In genomic region chr1:41135196-41135947, GRCh38 we compare ENCODE assay signal across 22 cellular contexts.
"Had no signal": no experiment of that assay in that cellular context is flagged by ENCODE, and none has a peak within 500 bp of the region (broad histone marks: within the 10 kb centered on the region; RNA-seq: fewer than 3 reads in every experiment).

No MANE protein-coding gene starts in this region.

- H3K4me1 Mint-ChIP-seq: immature natural killer cell, neural progenitor cell, T-cell had no signal

- H3K4me1 ChIP-seq: body of pancreas, foreskin keratinocyte, left lung, neural progenitor cell, thyroid gland had no signal

- H3K4me3 ChIP-seq: body of pancreas, left lung, lung, neural progenitor cell, thyroid gland had no signal

- H3K27me3 ChIP-seq: body of pancreas, foreskin keratinocyte, left lung, neural progenitor cell, thyroid gland had no signal

- H3K4me3 Mint-ChIP-seq: dendritic cell treated with granulocyte-macrophage colony-stimulating factor and Interleukin-4, amounts not matched to agents 40 ng/mL and 50 ng/mL, for 4 days; immature natural killer cell; naive thymus-derived CD8-positive, alpha-beta T cell; neural progenitor cell; stimulated activated naive B cell treated with anti-CD40 and anti-IgM and Interleukin-4, amounts not matched to agents 10 μg/mL and 1 μg/mL and 100 μg/mL, for 72 hours; T-cell; T-helper 2 cell treated with Interferon-gamma antibody and Interleukin-4, amounts not matched to agents 5 μg/mL and 100 μg/mL, for 36 hours had no signal

- H3K27me3 Mint-ChIP-seq: dendritic cell treated with granulocyte-macrophage colony-stimulating factor and Interleukin-4, amounts not matched to agents 40 ng/mL and 50 ng/mL, for 4 days; naive thymus-derived CD8-positive, alpha-beta T cell; stimulated activated naive B cell treated with anti-CD40 and anti-IgM and Interleukin-4, amounts not matched to agents 10 μg/mL and 1 μg/mL and 100 μg/mL, for 72 hours; T-cell had no signal

- DNase-seq: activated CD4-positive, alpha-beta T cell treated with anti-CD3 and anti-CD28 coated beads for 4 hours; activated CD4-positive, alpha-beta T cell treated with anti-CD3 and anti-CD28 coated beads, Interleukin-2, amount 50 U/mL, for 48 hours; activated naive CD4-positive, alpha-beta T cell; anterior cingulate cortex; body of pancreas; effector CD8-positive, alpha-beta T cell; foreskin keratinocyte; immature natural killer cell; left lung; naive thymus-derived CD8-positive, alpha-beta T cell; small intestine; stimulated activated CD8-positive, alpha-beta memory T cell treated with anti-CD3 and anti-CD28 coated beads, Interleukin-4, amount 100 ng/mL, for 48 hours; stimulated activated naive B cell treated with anti-CD40 and anti-IgM and Interleukin-4, amounts not matched to agents 10 μg/mL and 1 μg/mL and 100 μg/mL, for 72 hours; T-cell; thyroid gland; WERI-Rb-1 had no signal

- ATAC-seq: body of pancreas; foreskin keratinocyte; left lung; naive thymus-derived CD8-positive, alpha-beta T cell; sciatic nerve; stimulated activated naive B cell treated with anti-CD40 and anti-IgM and Interleukin-4, amounts not matched to agents 10 μg/mL and 1 μg/mL and 100 μg/mL, for 72 hours; T-cell had no signal

- H3K27ac ChIP-seq: body of pancreas, foreskin keratinocyte, left lung, neural progenitor cell, thyroid gland, WERI-Rb-1 had no signal

- H3K27ac Mint-ChIP-seq: activated T-helper 2 cell treated with anti-CD3 and anti-CD28 coated beads, Interferon-gamma antibody, Interleukin-2, Interleukin-4, amounts not matched to agents 10 μg/mL and 5 μg/mL and 100 μg/mL, durations not matched to agents 14 hours and 24 hours and 36 hours; dendritic cell treated with granulocyte-macrophage colony-stimulating factor and Interleukin-4, amounts not matched to agents 40 ng/mL and 50 ng/mL, for 4 days; immature natural killer cell; naive thymus-derived CD8-positive, alpha-beta T cell; neural progenitor cell; stimulated activated naive B cell treated with anti-CD40 and anti-IgM and Interleukin-4, amounts not matched to agents 10 μg/mL and 1 μg/mL and 100 μg/mL, for 72 hours; T-cell; T-helper 2 cell treated with Interferon-gamma antibody and Interleukin-4, amounts not matched to agents 5 μg/mL and 100 μg/mL, for 36 hours had no signal

- H3K9me3 ChIP-seq: thyroid gland had no signal
